ENCODE assay signal across 33 cellular contexts in the genomic region with DNA sequence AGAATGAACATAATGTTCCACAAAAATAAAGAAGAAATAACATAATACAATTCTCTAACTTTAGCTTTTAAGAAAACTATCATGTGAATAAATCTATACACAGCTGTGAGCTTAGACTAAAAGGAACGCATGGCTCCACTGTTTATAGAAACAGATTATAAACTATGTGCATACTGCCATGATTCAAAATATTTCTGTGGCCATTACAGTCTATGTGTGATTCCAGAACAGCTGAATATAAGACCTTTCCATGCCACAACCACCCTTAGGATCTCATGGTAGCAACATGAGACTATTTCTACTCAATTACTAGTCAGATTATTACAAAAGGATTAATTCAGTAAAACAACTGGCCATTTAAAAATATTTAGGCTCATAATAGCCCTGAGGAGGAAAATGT. TPM values are rescaled to one million over a fixed set of nuclear protein-coding genes. Genes with fewer than 3 reads are reported as not detected.
DNase-seq lines count a peak whose midpoint lies in the region; ATAC-seq and TF ChIP-seq lines count a peak whose summit lies in the region.
"Had no signal": no experiment of that assay in that cellular context is flagged by ENCODE, and none has a peak within 500 bp of the region (broad histone marks: within the 10 kb centered on the region; RNA-seq: fewer than 3 reads in every experiment).

No MANE protein-coding gene starts in this region.

- no peaks in the 10 kb centered on the region for H3K27me3 Mint-ChIP-seq in activated T-cell treated with anti-CD3 and anti-CD28 coated beads, Interleukin-2, amount 50 U/mL, for 24 hours
- H3K27me3 Mint-ChIP-seq in activated T-cell treated with anti-CD3 and anti-CD28 coated beads, Interleukin-2, amount 50 U/mL, for 4 hours (ENCODE audit: low read depth), result no peaks in the 10 kb centered on the region
- H3K27me3 Mint-ChIP-seq in chondrocyte (ENCODE audit: low read depth), result no peaks in the 10 kb centered on the region
- H3K27me3 Mint-ChIP-seq: activated CD8-positive, alpha-beta T cell treated with anti-CD3 and anti-CD28 coated beads for 36 hours; CD4-positive, alpha-beta memory T cell; naive thymus-derived CD4-positive, alpha-beta T cell; T-cell had no signal

- TF ChIP-seq POLR2A in NB4 (IDR thresholded peaks at IDR 0.05; ENCODE audit: extremely low read depth, insufficient read length) (no peak), heart left ventricle (IDR thresholded peaks at IDR 0.05) (no peak), suprapubic skin (IDR thresholded peaks at IDR 0.05) (no peak)

- DNase-seq in activated T-cell treated with anti-CD3 and anti-CD28 coated beads, Interleukin-2, amount 50 U/mL, for 24 hours, result no peak
- DNase-seq in activated T-cell treated with anti-CD3 and anti-CD28 coated beads, Interleukin-2, amount 50 U/mL, for 4 hours, result no peak
- DNase-seq in NB4 (ENCODE audit: low read depth) (no peak), chondrocyte (ENCODE audit: low spot score) (no peak), smooth muscle cell (lab: John Stamatoyannopoulos, UW; ENCODE audit: unreplicated experiment) (no peak), heart left ventricle (no peak), MV-4-11 (lab: John Stamatoyannopoulos, UW) (no peak), suprapubic skin (ENCODE audit: low spot score in 2 of 2) (no peak)
- DNase-seq: activated CD4-positive, alpha-beta T cell treated with anti-CD3 and anti-CD28 coated beads for 1 hour; activated CD8-positive, alpha-beta T cell treated with anti-CD3 and anti-CD28 coated beads for 36 hours; body of pancreas; CD4-positive, alpha-beta memory T cell; cerebellar nuclear complex; H9; naive thymus-derived CD4-positive, alpha-beta T cell; NCI-H1105; NCI-H187 treated with DMSO at 0.1 percent for 48 hours; NCI-H2171 treated with DMSO at 0.1 percent for 48 hours; NCI-H510A treated with DMSO at 0.1 percent for 48 hours; small intestine; stimulated activated CD4-positive, alpha-beta T cell treated with anti-CD3 and anti-CD28 coated beads, Interleukin-1b, Interleukin-23, amount 100 ng/mL, for 48 hours; substantia nigra; T-cell had no signal

- H3K9ac ChIP-seq in smooth muscle cell (ENCODE audit: low read depth), result no peak overlapping the region

- 81% methylated on average over 1 of the region's 1 CpG for WGBS in smooth muscle cell (ENCODE audit: low lambda C conversion rate)
- 63 to 86% (median 80%) methylated on average over 1 of the region's 1 CpG for WGBS in heart left ventricle, 4 donors
- 81% methylated on average over 1 of the region's 1 CpG for WGBS in suprapubic skin

- no peak for ATAC-seq in activated T-cell treated with anti-CD3 and anti-CD28 coated beads, Interleukin-2, amount 50 U/mL, for 4 hours
- ATAC-seq in heart left ventricle, result no peak
- ATAC-seq: activated CD8-positive, alpha-beta T cell treated with anti-CD3 and anti-CD28 coated beads for 36 hours; body of pancreas; left lobe of liver; naive thymus-derived CD4-positive, alpha-beta T cell; T-cell had no signal

- peak overlapping the region; percentile 21 for H3K4me3 Mint-ChIP-seq in activated T-cell treated with anti-CD3 and anti-CD28 coated beads, Interleukin-2, amount 50 U/mL, for 24 hours
- H3K4me3 Mint-ChIP-seq in activated T-cell treated with anti-CD3 and anti-CD28 coated beads, Interleukin-2, amount 50 U/mL, for 4 hours, result no peak overlapping the region
- no peak overlapping the region for H3K4me3 Mint-ChIP-seq in chondrocyte (ENCODE audit: unreplicated experiment)
- H3K4me3 Mint-ChIP-seq: CD4-positive, alpha-beta memory T cell; H9 had no signal

- H3K27me3 ChIP-seq in smooth muscle cell (ENCODE audit: low read depth), result no peaks in the 10 kb centered on the region
- no peaks in the 10 kb centered on the region for H3K27me3 ChIP-seq in heart left ventricle
- H3K27me3 ChIP-seq in suprapubic skin, result no peaks in the 10 kb centered on the region
- H3K27me3 ChIP-seq: body of pancreas, Peyer's patch had no signal

- peaks cover 6% of the 10 kb centered on the region for H3F3A ChIP-seq in smooth muscle cell (ENCODE audit: low read depth)

- peaks cover 64% of the 10 kb centered on the region for H3K4me1 Mint-ChIP-seq in activated T-cell treated with anti-CD3 and anti-CD28 coated beads, Interleukin-2, amount 50 U/mL, for 24 hours (ENCODE audit: low read depth)
- peaks cover 44% of the 10 kb centered on the region for H3K4me1 Mint-ChIP-seq in activated T-cell treated with anti-CD3 and anti-CD28 coated beads, Interleukin-2, amount 50 U/mL, for 4 hours (ENCODE audit: low read depth)
- peaks cover 40% of the 10 kb centered on the region for H3K4me1 Mint-ChIP-seq in chondrocyte (ENCODE audit: low read depth)

- no peaks in the 10 kb centered on the region for H3K9me3 Mint-ChIP-seq in activated T-cell treated with anti-CD3 and anti-CD28 coated beads, Interleukin-2, amount 50 U/mL, for 24 hours
- no peaks in the 10 kb centered on the region for H3K9me3 Mint-ChIP-seq in activated T-cell treated with anti-CD3 and anti-CD28 coated beads, Interleukin-2, amount 50 U/mL, for 4 hours
- H3K9me3 Mint-ChIP-seq in chondrocyte (ENCODE audit: low read depth), result no peaks in the 10 kb centered on the region
- H3K9me3 Mint-ChIP-seq: activated CD8-positive, alpha-beta T cell treated with anti-CD3 and anti-CD28 coated beads for 36 hours; CD4-positive, alpha-beta memory T cell; T-cell had no signal

- peaks cover 23% of the 10 kb centered on the region for H4K20me1 ChIP-seq in smooth muscle cell (ENCODE audit: low read depth)

- H3K27ac Mint-ChIP-seq in activated T-cell treated with anti-CD3 and anti-CD28 coated beads, Interleukin-2, amount 50 U/mL, for 24 hours, result no peak overlapping the region
- peak overlapping the region; percentile 78 for H3K27ac Mint-ChIP-seq in chondrocyte (ENCODE audit: unreplicated experiment)
- H3K27ac Mint-ChIP-seq: activated CD8-positive, alpha-beta T cell treated with anti-CD3 and anti-CD28 coated beads for 36 hours; CD4-positive, alpha-beta memory T cell; H9; T-cell had no signal

- no peak for TF ChIP-seq CTCF in NB4 (IDR thresholded peaks at IDR 0.05; ENCODE audit: low read depth, low read length)
- TF ChIP-seq CTCF in chondrocyte (IDR thresholded peaks at IDR 0.05), result no peak
- no peak for TF ChIP-seq CTCF in smooth muscle cell (IDR thresholded peaks at IDR 0.05; ENCODE audit: borderline replicate concordance, insufficient read depth, poor library complexity, severe bottlenecking)
- TF ChIP-seq CTCF in heart left ventricle (IDR thresholded peaks at IDR 0.05), result no peak
- TF ChIP-seq CTCF in suprapubic skin (IDR thresholded peaks at IDR 0.05), result no peak

- H3K4me3 ChIP-seq in NB4 (ENCODE audit: low read depth, low read length) (peak overlapping the region; percentile 7), smooth muscle cell (no peak overlapping the region), heart left ventricle (no peak overlapping the region), suprapubic skin (no peak overlapping the region)
- H3K4me3 ChIP-seq: body of pancreas, Peyer's patch had no signal

- no peak overlapping the region for H3K4me2 ChIP-seq in smooth muscle cell

- no peak for TF ChIP-seq EP300 in suprapubic skin (IDR thresholded peaks at IDR 0.05)

- peaks cover 71% of the 10 kb centered on the region for H3K36me3 Mint-ChIP-seq in activated T-cell treated with anti-CD3 and anti-CD28 coated beads, Interleukin-2, amount 50 U/mL, for 24 hours (ENCODE audit: low read depth)
- H3K36me3 Mint-ChIP-seq in activated T-cell treated with anti-CD3 and anti-CD28 coated beads, Interleukin-2, amount 50 U/mL, for 4 hours (ENCODE audit: insufficient read depth), result peaks cover 22% of the 10 kb centered on the region
- H3K36me3 Mint-ChIP-seq in chondrocyte (ENCODE audit: low read depth), result peaks cover 10% of the 10 kb centered on the region

- intact Hi-C loops in heart left ventricle (cut with DNase I), result loop anchor here in 1 of 10 donors (5.0 kb wide), 1 partner anchor 104 kb away; the partner anchor contains the start of gene KMO

- H3K27ac ChIP-seq in smooth muscle cell (ENCODE audit: low read depth), result peak overlapping the region; percentile 25
- H3K27ac ChIP-seq in heart left ventricle, result no peak overlapping the region
- no peak overlapping the region for H3K27ac ChIP-seq in suprapubic skin
- H3K27ac ChIP-seq: 22Rv1, body of pancreas had no signal

- H3K4me1 ChIP-seq in smooth muscle cell (ENCODE audit: low read depth), result peaks cover 27% of the 10 kb centered on the region
- H3K4me1 ChIP-seq in heart left ventricle, result peaks cover 0 to 35% (median 10%) of the 10 kb centered on the region in 12 donors
- peaks cover 40% of the 10 kb centered on the region for H3K4me1 ChIP-seq in suprapubic skin

- H3K9me3 ChIP-seq in smooth muscle cell (replicated peaks; ENCODE audit: low read depth) (no peaks in the 10 kb centered on the region), heart left ventricle (no peaks in the 10 kb centered on the region), suprapubic skin (no peaks in the 10 kb centered on the region)
- H3K9me3 ChIP-seq: body of pancreas, Peyer's patch had no signal

- H3K79me2 ChIP-seq in smooth muscle cell (ENCODE audit: low read depth), result peaks cover 54% of the 10 kb centered on the region

- H3K36me3 ChIP-seq in smooth muscle cell (ENCODE audit: low read depth) (no peaks in the 10 kb centered on the region), heart left ventricle (peaks cover 0 to 14% (median 0%) of the 10 kb centered on the region in 9 donors), suprapubic skin (no peaks in the 10 kb centered on the region)
- H3K36me3 ChIP-seq: Peyer's patch had no signal

- H2AFZ ChIP-seq in smooth muscle cell (ENCODE audit: low read depth), result no peak overlapping the region

RNA-seq across cellular contexts. Expression of gene CHML, which starts 3.9 kb away (rescaled TPM):
- 10 to 100 TPM; 27.2 to 46.7 (median 28.9) TPM for total RNA-seq in activated T-cell treated with anti-CD3 and anti-CD28 coated beads, Interleukin-2, amount 50 U/mL, for 4 hours
- total RNA-seq in chondrocyte, result 12.8 to 14.0 TPM (median 13.3 TPM) in 3 replicates
- 11.3 and 11.5 TPM in 2 replicates for total RNA-seq in smooth muscle cell
- 2.3 and 3.9 TPM in 2 replicates for polyA plus RNA-seq in smooth muscle cell
- total RNA-seq in heart left ventricle, result 1 to 10 TPM; 3.9 to 9.8 (median 6.6) TPM
- 1 to 10 TPM; 1.1 to 6.6 TPM for polyA plus RNA-seq in heart left ventricle
- 10 to 100 TPM in 3 of 4 donors, 1 to 10 TPM in 1; 8.0 to 14.3 (median 12.1) TPM for total RNA-seq in suprapubic skin

RNA-seq across cellular contexts. Expression of gene OPN3, which starts 3.9 kb away (rescaled TPM):
- total RNA-seq in activated T-cell treated with anti-CD3 and anti-CD28 coated beads, Interleukin-2, amount 50 U/mL, for 4 hours, result 1 to 10 TPM; 6.2 to 8.5 (median 6.9) TPM
- total RNA-seq in chondrocyte (20.0 to 29.1 TPM (median 23.5 TPM) in 3 replicates), smooth muscle cell (28.6 and 33.0 TPM in 2 replicates), heart left ventricle (10 to 100 TPM in 2 of 9 donors, 1 to 10 TPM in 7; 3.5 to 13.6 (median 6.2) TPM), suprapubic skin (10 to 100 TPM; 16.9 to 41.8 (median 28.4) TPM)
- polyA plus RNA-seq in smooth muscle cell (24.8 and 29.9 TPM in 2 replicates), heart left ventricle (10 to 100 TPM in 1 of 2 donors, 1 to 10 TPM in 1; 4.5 to 10.5 TPM)

RNA-seq across cellular contexts. Expression of gene WDR64, which starts 15.8 kb away (rescaled TPM):
- under 1 TPM in 2 of 3 donors, not detected in 1; 0.13 to 0.14 TPM for total RNA-seq in activated T-cell treated with anti-CD3 and anti-CD28 coated beads, Interleukin-2, amount 50 U/mL, for 4 hours
- total RNA-seq in chondrocyte (0.17 TPM in 1 of 3 replicates, not detected in the others), smooth muscle cell (not detected in 2 replicates), heart left ventricle (not detected), suprapubic skin (not detected)
- polyA plus RNA-seq in smooth muscle cell (0.44 TPM in 1 of 2 replicates, not detected in the other), heart left ventricle (not detected)
- total RNA-seq: activated CD8-positive, alpha-beta T cell treated with anti-CD3 and anti-CD28 coated beads for 36 hours; body of pancreas; CD4-positive, alpha-beta memory T cell; endothelial cell of umbilical vein; fibroblast of lung; H9; LHCN-M2; mesenteric fat pad; osteoblast; Peyer's patch; urinary bladder had no signal
- polyA plus RNA-seq: adipose tissue, endothelial cell of umbilical vein, fibroblast of lung, small intestine had no signal
